In genomic region chrX:132433551-132433950, GRCh38 we compare ENCODE assay signal across 20 cellular contexts. TPM values are rescaled to one million over a fixed set of nuclear protein-coding genes. Genes with fewer than 3 reads are reported as not detected.
DNase-seq lines count a peak whose midpoint lies in the region; ATAC-seq, FAIRE-seq and TF ChIP-seq lines count a peak whose summit lies in the region.
"Had no signal": no experiment of that assay in that cellular context is flagged by ENCODE, and none has a peak within 500 bp of the region (broad histone marks: within the 10 kb centered on the region; RNA-seq: fewer than 3 reads in every experiment).

No MANE protein-coding gene starts in this region.

- no peak overlapping the region for H2BK20ac ChIP-seq in H9 (ENCODE audit: low read depth, low read length, poor library complexity, severe bottlenecking)

- no peak overlapping the region for H2AK5ac ChIP-seq in H9 (ENCODE audit: insufficient read length, low read length)

- H2BK120ac ChIP-seq in H9 (ENCODE audit: low read depth, low read length, poor library complexity, severe bottlenecking), result no peak overlapping the region

- H3K79me2 ChIP-seq in H9 (ENCODE audit: insufficient read depth, low read length), result no peaks in the 10 kb centered on the region

- H3K9me3 ChIP-seq in H9 (ENCODE audit: control insufficient read depth, low read depth, low read length) (no peaks in the 10 kb centered on the region), kidney (ENCODE audit: control insufficient read depth in 1 of 2, low read length in 2 of 2) (no peaks in the 10 kb centered on the region)

- H3K27me3 ChIP-seq in H9 (ENCODE audit: insufficient read depth, low read length), result no peaks in the 10 kb centered on the region

- H4K20me1 ChIP-seq in H9 (ENCODE audit: control insufficient read depth, insufficient read depth, insufficient read length), result no peaks in the 10 kb centered on the region

- H3K27ac Mint-ChIP-seq in H9 (peak overlapping the region in 2 of 3 experiments; percentile 30 to 78; a peak in 3 of 7 replicates), nephron progenitor cell (peak overlapping the region; percentile 68)
- H3K27ac Mint-ChIP-seq: B cell; CD4-positive, alpha-beta T cell; HFFc6 had no signal

- no peak for ATAC-seq in HG02610 (IDR thresholded peaks at IDR 0.05; ENCODE audit: unreplicated experiment)

- TF ChIP-seq CTCF in H9 (conservative IDR thresholded peaks at IDR 0.05), result no peak
- no peak for TF ChIP-seq CTCF in kidney (IDR thresholded peaks at IDR 0.05; ENCODE audit: borderline replicate concordance, extremely low read depth, insufficient read depth)
- TF ChIP-seq CTCF in nephron progenitor cell (IDR thresholded peaks at IDR 0.05), result no peak
- TF ChIP-seq CTCF in GM13976 (IDR thresholded peaks at IDR 0.05; ENCODE audit: borderline replicate concordance, control extremely low read depth, extremely low read depth, insufficient read depth, missing control alignments), result no peak

- no peak overlapping the region for H3K9ac ChIP-seq in H9 (ENCODE audit: extremely low read depth, insufficient read length, low read length)
- H3K9ac ChIP-seq in kidney (ENCODE audit: low read length in 2 of 2), result no peak overlapping the region

- H3K4me1 ChIP-seq in H9 (ENCODE audit: insufficient read depth, low read length) (peaks cover 4% of the 10 kb centered on the region; the same call in 1 of the 2 replicates), kidney (ENCODE audit: control insufficient read depth in 1 of 2, insufficient read depth in 1 of 2, low read depth in 1 of 2, low read length in 2 of 2) (no peaks in the 10 kb centered on the region)

- H3K4me2 ChIP-seq in H9 (ENCODE audit: insufficient read depth, insufficient read length, low read length), result no peak overlapping the region

- H3K79me1 ChIP-seq in H9 (ENCODE audit: insufficient read depth, low read depth, low read length, poor library complexity, severe bottlenecking), result no peaks in the 10 kb centered on the region

- no peak overlapping the region for H3K27ac ChIP-seq in H9 (ENCODE audit: insufficient read length, low read depth, low read length)
- no peak overlapping the region for H3K27ac ChIP-seq in kidney (ENCODE audit: low read depth in 2 of 2, low read length in 2 of 2)

- no peak overlapping the region for H2BK15ac ChIP-seq in H9 (ENCODE audit: low read depth, low read length)

- no peak overlapping the region for H3K14ac ChIP-seq in H9 (ENCODE audit: insufficient read depth, low read length)

- H3K56ac ChIP-seq in H9 (ENCODE audit: insufficient read length, low read depth, low read length), result no peak overlapping the region

- H4K91ac ChIP-seq in H9 (ENCODE audit: insufficient read length, low read depth, low read length), result no peak overlapping the region

- H2AFZ ChIP-seq in H9 (ENCODE audit: low read length), result no peak overlapping the region

- DNase-seq in H9 (no peak), kidney (peak; percentile 42), nephron progenitor cell (no peak), GM13976 (ENCODE audit: low spot score) (no peak), putamen (ENCODE audit: low spot score) (no peak), activated gamma-delta T cell (lab: John Stamatoyannopoulos, UW) (no peak)
- DNase-seq: C1 segment of cervical spinal cord; CD4-positive, alpha-beta T cell; DMS153; DMS79 treated with DMSO at 0.1 percent for 48 hours; EL; GDM1; HCEC 1CT; HFFc6 had no signal

- no peak overlapping the region for H3K4me3 Mint-ChIP-seq in H9
- H3K4me3 Mint-ChIP-seq in nephron progenitor cell, result no peak overlapping the region
- H3K4me3 Mint-ChIP-seq: B cell; CD4-positive, alpha-beta T cell; HFFc6; IgD-negative memory B cell had no signal

- WGBS in H9 (ENCODE audit: extremely low coverage, insufficient read length, low lambda C conversion rate), result no CpG with 5 or more reads among the region's 6 CpGs

- no peaks in the 10 kb centered on the region for H3K23me2 ChIP-seq in H9 (ENCODE audit: insufficient read length, low read depth, low read length, poor library complexity, severe bottlenecking)

- no peak overlapping the region for H4K8ac ChIP-seq in H9 (replicated peaks; ENCODE audit: insufficient read length, low read depth, low read length)

- FAIRE-seq in kidney (lab: Jason Lieb, UNC), result no peak
- FAIRE-seq: A204.1, D721Med, GM12892 had no signal

- H3K4me3 ChIP-seq in kidney (ENCODE audit: low read length in 2 of 2), result no peak overlapping the region

- H3K36me3 ChIP-seq in kidney (ENCODE audit: control insufficient read depth in 1 of 2, insufficient read depth in 2 of 2, low read length in 2 of 2), result no peaks in the 10 kb centered on the region

- no peak overlapping the region for H2BK12ac ChIP-seq in H9 (ENCODE audit: insufficient read length, low read depth, low read length)

- no peak overlapping the region for H3K4ac ChIP-seq in H9 (ENCODE audit: low read depth, low read length)

- H3K36me3 Mint-ChIP-seq in H9 (ENCODE audit: insufficient read depth in 1 of 3, low read depth in 3 of 3), result no peaks in the 10 kb centered on the region
- peaks cover 39% of the 10 kb centered on the region for H3K36me3 Mint-ChIP-seq in nephron progenitor cell (ENCODE audit: low read depth)

- H3K4me1 Mint-ChIP-seq in H9, result peaks cover 13 to 14% of the 10 kb centered on the region in 2 experiments
- H3K4me1 Mint-ChIP-seq in nephron progenitor cell, result peaks cover 7% of the 10 kb centered on the region
- H3K4me1 Mint-ChIP-seq: B cell had no signal

- intact Hi-C loops in kidney (cut with DNase I), result no loop called here

- no peak overlapping the region for H3K23ac ChIP-seq in H9 (ENCODE audit: insufficient read length, low read depth, low read length)

- no peaks in the 10 kb centered on the region for H3K27me3 Mint-ChIP-seq in H9 (ENCODE audit: low read depth)
- H3K27me3 Mint-ChIP-seq in nephron progenitor cell (ENCODE audit: low read depth, poor library complexity), result no peaks in the 10 kb centered on the region
- H3K27me3 Mint-ChIP-seq: B cell; CD4-positive, alpha-beta T cell had no signal

- H3K9me3 Mint-ChIP-seq in H9, result no peaks in the 10 kb centered on the region
- H3K9me3 Mint-ChIP-seq in nephron progenitor cell, result peaks cover 6% of the 10 kb centered on the region
- H3K9me3 Mint-ChIP-seq: CD4-positive, alpha-beta T cell; HFFc6; IgD-negative memory B cell had no signal

- H3K18ac ChIP-seq in H9 (ENCODE audit: insufficient read length, low read depth, low read length), result no peak overlapping the region

- no peak overlapping the region for H3T11ph ChIP-seq in H9 (ENCODE audit: low read length)

- no peak overlapping the region for H4K5ac ChIP-seq in H9 (ENCODE audit: insufficient read length, low read depth, low read length)

- H2BK5ac ChIP-seq in H9 (ENCODE audit: insufficient read length, low read length), result no peak overlapping the region

- in situ Hi-C loops in GM13976 (cut with MboI; ENCODE audit: low sequenced_read_pairs, unreplicated experiment), result no loop called here

RNA-seq across cellular contexts. Expression of gene MBNL3, which starts 55.3 kb away (rescaled TPM):
- 2.4 and 2.6 TPM in 2 replicates for total RNA-seq in H9 (2021)
- 34.5 TPM for total RNA-seq in kidney
- polyA plus RNA-seq in kidney (ENCODE audit: insufficient read depth, low read depth, low replicate concordance), result 3.3 TPM
